34 cellular contexts compared by ENCODE assay signal in the genomic region with DNA sequence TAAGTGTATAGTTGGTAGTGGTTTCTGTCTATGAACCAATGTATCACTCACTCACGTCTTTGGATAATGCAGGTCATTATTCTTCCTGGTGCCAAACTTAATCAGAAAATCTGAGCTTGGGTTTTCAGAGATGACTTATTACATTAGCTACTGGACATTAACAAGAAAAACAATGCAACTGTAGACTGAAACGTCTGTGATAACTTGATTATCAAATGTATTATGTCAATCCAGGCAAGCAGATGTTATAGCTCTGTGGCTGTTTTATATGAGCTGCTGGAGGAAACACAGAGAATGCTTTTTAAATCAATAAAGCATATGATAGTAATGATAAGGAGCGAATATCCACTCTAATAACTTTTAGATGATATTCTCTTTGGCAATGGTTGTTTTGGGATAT.
"Had no signal": no experiment of that assay in that cellular context is flagged by ENCODE, and none has a peak within 500 bp of the region (broad histone marks: within the 10 kb centered on the region; RNA-seq: fewer than 3 reads in every experiment).

No MANE protein-coding gene starts in this region.

- H3K4me3 ChIP-seq: adrenal gland, body of pancreas, breast epithelium had no signal

- H3K4me1 ChIP-seq: adrenal gland, body of pancreas, breast epithelium had no signal

- H3K4me3 Mint-ChIP-seq: activated B cell treated with CpG ODN at 0.5 μM for 24 hours; activated CD4-positive, alpha-beta memory T cell treated with anti-CD3 and anti-CD28 coated beads for 36 hours; activated CD4-positive, alpha-beta T cell treated with anti-CD3 and anti-CD28 coated beads, Interleukin-2, amount 10 ng/mL, durations not matched to agents 24 days and 14 days; activated CD8-positive, alpha-beta T cell treated with anti-CD3 and anti-CD28 coated beads for 36 hours; activated naive CD4-positive, alpha-beta T cell treated with anti-CD3 and anti-CD28 coated beads for 36 hours; activated naive CD8-positive, alpha-beta T cell treated with anti-CD3 and anti-CD28 coated beads for 36 hours; activated T-cell treated with anti-CD3 and anti-CD28 coated beads, Interleukin-2, amount 50 U/mL, for 4 hours; activated T-cell treated with anti-CD3 and anti-CD28 coated beads, Interleukin-2, amount 50 U/mL, for 72 hours; activated T-helper 1 cell treated with anti-CD3 and anti-CD28 coated beads, Interleukin-12 subunit alpha, Interleukin-12 subunit beta, Interleukin-2, Interleukin-4 antibody, amounts not matched to agents 30 ng/mL and 10 ng/mL and 1 ng/mL, durations not matched to agents 14 hours and 24 hours and 36 hours; activated T-helper 17 cell treated with anti-CD3 and anti-CD28 coated beads, Interleukin-2, amount 50 U/mL, for 72 hours; T-helper 1 cell treated with Interleukin-12 subunit alpha and Interleukin-12 subunit beta and Interleukin-4 antibody, amounts not matched to agents 30 μg/mL and 1 μg/mL, for 36 hours; T-helper 2 cell treated with Interferon-gamma antibody and Interleukin-4, amounts not matched to agents 5 μg/mL and 100 μg/mL, for 36 hours had no signal

- H3K9me3 Mint-ChIP-seq: activated T-cell treated with anti-CD3 and anti-CD28 coated beads, Interleukin-2, amount 50 U/mL, for 4 hours had no signal

- DNase-seq: activated B cell treated with CpG ODN at 0.5 μM for 24 hours; activated CD4-positive, alpha-beta memory T cell treated with anti-CD3 and anti-CD28 coated beads for 36 hours; activated CD4-positive, alpha-beta T cell treated with anti-CD3 and anti-CD28 coated beads for 4 hours; activated CD4-positive, alpha-beta T cell treated with anti-CD3 and anti-CD28 coated beads, Interleukin-2, amount 10 ng/mL, durations not matched to agents 24 days and 14 days; activated CD4-positive, alpha-beta T cell treated with anti-CD3 and anti-CD28 coated beads, Interleukin-2, amount 50 U/mL, for 1 hour; activated CD4-positive, alpha-beta T cell treated with anti-CD3 and anti-CD28 coated beads, Interleukin-2, amount 50 U/mL, for 4 hours; activated CD4-positive, CD25-positive, alpha-beta regulatory T cell treated with anti-CD3 and anti-CD28 coated beads, Interleukin-2, amount 50 U/mL, for 72 hours; activated CD8-positive, alpha-beta memory T cell treated with anti-CD3 and anti-CD28 coated beads, Interleukin-2, amount 50 U/mL, for 4 hours; activated CD8-positive, alpha-beta T cell treated with anti-CD3 and anti-CD28 coated beads for 36 hours; activated effector memory CD4-positive, alpha-beta T cell treated with anti-CD3 and anti-CD28 coated beads, Interleukin-2, amount 50 U/mL, for 16 hours; activated gamma-delta T cell treated with Interleukin-2 at 50 U/mL for 16 hours; activated naive CD4-positive, alpha-beta T cell; activated naive CD4-positive, alpha-beta T cell treated with anti-CD3 and anti-CD28 coated beads for 36 hours; activated naive CD4-positive, alpha-beta T cell treated with anti-CD3 and anti-CD28 coated beads, Interleukin-2, amount 50 U/mL, for 16 hours; activated naive CD8-positive, alpha-beta T cell treated with anti-CD3 and anti-CD28 coated beads for 36 hours; activated T-cell treated with anti-CD3 and anti-CD28 coated beads for 4 hours; activated T-cell treated with anti-CD3 and anti-CD28 coated beads, Interleukin-2, amount 50 U/mL, for 1 hour; activated T-cell treated with anti-CD3 and anti-CD28 coated beads, Interleukin-2, amount 50 U/mL, for 4 hours; activated T-cell treated with anti-CD3 and anti-CD28 coated beads, Interleukin-2, amount 50 U/mL, for 72 hours; adrenal gland; amniotic stem cell; aorta; body of pancreas; brain microvascular endothelial cell; central memory CD4-positive, alpha-beta T cell; T-helper 2 cell; T-helper 9 cell had no signal

- H3K27me3 ChIP-seq: adrenal gland, body of pancreas, brain microvascular endothelial cell, breast epithelium had no signal

- H3K36me3 ChIP-seq: adrenal gland, brain microvascular endothelial cell, breast epithelium had no signal

- H3K36me3 Mint-ChIP-seq: activated CD4-positive, alpha-beta memory T cell treated with anti-CD3 and anti-CD28 coated beads for 36 hours; activated naive CD8-positive, alpha-beta T cell treated with anti-CD3 and anti-CD28 coated beads for 36 hours had no signal

- H3K27ac ChIP-seq: adrenal gland, body of pancreas, brain microvascular endothelial cell, breast epithelium, VCaP had no signal

- H3K4me1 Mint-ChIP-seq: activated B cell treated with CpG ODN at 0.5 μM for 24 hours; activated CD4-positive, alpha-beta T cell treated with anti-CD3 and anti-CD28 coated beads, Interleukin-2, amount 10 ng/mL, durations not matched to agents 24 days and 14 days; activated naive CD8-positive, alpha-beta T cell treated with anti-CD3 and anti-CD28 coated beads for 36 hours; activated T-helper 17 cell treated with anti-CD3 and anti-CD28 coated beads, Interleukin-2, amount 50 U/mL, for 72 hours had no signal

- H3K27ac Mint-ChIP-seq: activated B cell treated with CpG ODN at 0.5 μM for 24 hours; activated CD4-positive, alpha-beta memory T cell treated with anti-CD3 and anti-CD28 coated beads for 36 hours; activated CD4-positive, alpha-beta T cell treated with anti-CD3 and anti-CD28 coated beads, Interleukin-2, amount 10 ng/mL, durations not matched to agents 24 days and 14 days; activated CD8-positive, alpha-beta T cell treated with anti-CD3 and anti-CD28 coated beads for 36 hours; activated naive CD4-positive, alpha-beta T cell treated with anti-CD3 and anti-CD28 coated beads for 36 hours; activated naive CD4-positive, alpha-beta T cell treated with anti-CD3 and anti-CD28 coated beads, Interleukin-2, amount 50 U/mL, for 72 hours; activated naive CD8-positive, alpha-beta T cell treated with anti-CD3 and anti-CD28 coated beads for 36 hours; activated T-cell treated with anti-CD3 and anti-CD28 coated beads, Interleukin-2, amount 50 U/mL, for 72 hours; activated T-helper 1 cell treated with anti-CD3 and anti-CD28 coated beads, Interleukin-12 subunit alpha, Interleukin-12 subunit beta, Interleukin-2, Interleukin-4 antibody, amounts not matched to agents 30 ng/mL and 10 ng/mL and 1 ng/mL, durations not matched to agents 14 hours and 24 hours and 36 hours; activated T-helper 17 cell treated with anti-CD3 and anti-CD28 coated beads, Interleukin-2, amount 50 U/mL, for 72 hours; T-helper 1 cell treated with Interleukin-12 subunit alpha and Interleukin-12 subunit beta and Interleukin-4 antibody, amounts not matched to agents 30 μg/mL and 1 μg/mL, for 36 hours; T-helper 2 cell treated with Interferon-gamma antibody and Interleukin-4, amounts not matched to agents 5 μg/mL and 100 μg/mL, for 36 hours had no signal

- H3K27me3 Mint-ChIP-seq: activated B cell treated with CpG ODN at 0.5 μM for 24 hours; activated CD4-positive, alpha-beta memory T cell treated with anti-CD3 and anti-CD28 coated beads for 36 hours; activated CD4-positive, alpha-beta T cell treated with anti-CD3 and anti-CD28 coated beads, Interleukin-2, amount 10 ng/mL, durations not matched to agents 24 days and 14 days; activated CD8-positive, alpha-beta T cell treated with anti-CD3 and anti-CD28 coated beads for 36 hours; activated naive CD8-positive, alpha-beta T cell treated with anti-CD3 and anti-CD28 coated beads for 36 hours; activated T-helper 17 cell treated with anti-CD3 and anti-CD28 coated beads, Interleukin-2, amount 50 U/mL, for 72 hours had no signal

- ATAC-seq: activated CD8-positive, alpha-beta T cell treated with anti-CD3 and anti-CD28 coated beads for 36 hours; activated naive CD4-positive, alpha-beta T cell treated with anti-CD3 and anti-CD28 coated beads, Interleukin-2, amount 50 U/mL, for 72 hours; activated T-cell treated with anti-CD3 and anti-CD28 coated beads, Interleukin-2, amount 50 U/mL, for 4 hours; activated T-cell treated with anti-CD3 and anti-CD28 coated beads, Interleukin-2, amount 50 U/mL, for 72 hours; activated T-helper 17 cell treated with anti-CD3 and anti-CD28 coated beads, Interleukin-2, amount 50 U/mL, for 72 hours; body of pancreas had no signal

- H3K9me3 ChIP-seq: adrenal gland, body of pancreas had no signal
